Comparison of ENCODE assay signal across 21 cellular contexts in the genomic region with DNA sequence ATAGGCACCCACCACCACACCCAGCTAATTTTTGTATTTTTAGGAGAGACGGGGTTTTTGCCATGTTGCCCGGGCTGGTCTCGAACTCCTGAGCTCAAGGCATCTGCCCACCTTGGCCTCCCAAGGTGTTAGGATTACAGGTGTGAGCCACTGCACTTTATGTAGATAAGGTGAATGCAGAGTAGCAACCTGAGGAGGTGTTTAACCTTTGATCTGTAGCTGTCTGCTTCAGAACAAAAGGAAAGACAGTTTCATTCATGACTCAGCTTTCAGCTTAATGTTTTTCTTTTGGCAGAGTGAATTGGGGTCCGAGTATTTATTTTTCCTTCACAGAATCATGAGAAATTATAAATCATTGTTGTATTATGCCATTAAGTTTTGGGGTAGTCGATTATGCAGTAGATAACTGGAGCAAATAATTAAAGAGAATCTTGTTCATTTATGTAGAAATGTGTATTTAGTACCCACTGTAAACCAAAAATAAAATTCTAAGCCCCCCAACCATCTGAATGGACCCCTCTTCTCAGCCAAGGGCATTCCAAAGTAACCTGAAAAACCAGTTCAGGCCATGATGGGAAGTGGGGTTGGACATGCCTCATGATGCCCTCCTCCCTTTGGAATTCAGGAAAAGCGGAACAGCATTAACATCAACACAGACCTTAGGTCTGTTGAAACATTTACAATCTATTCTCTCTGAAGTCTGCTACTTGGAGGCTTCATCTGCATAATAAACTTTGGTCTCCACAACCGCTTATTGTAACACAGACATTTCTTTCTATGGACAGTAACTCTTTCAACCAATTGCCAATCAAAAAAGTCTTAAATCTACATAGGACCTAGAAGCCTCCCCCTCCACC. TPM values are rescaled to one million over a fixed set of nuclear protein-coding genes. Genes with fewer than 3 reads are reported as not detected.
A peak's percentile ranks its signal among the peaks of the same experiment; 100 is the strongest.
DNase-seq lines count a peak whose midpoint lies in the region; ATAC-seq, FAIRE-seq and TF ChIP-seq lines count a peak whose summit lies in the region.
"Had no signal": no experiment of that assay in that cellular context is flagged by ENCODE, and none has a peak within 500 bp of the region (broad histone marks: within the 10 kb centered on the region; RNA-seq: fewer than 3 reads in every experiment).

No MANE protein-coding gene starts in this region.

- WGBS in A549 (ENCODE audit: missing lambda C conversion rate), result 56% methylated on average over 7 of the region's 7 CpGs

- 0 out of 3 replicates have a peak overlapping the region, but pooled peaks have one; percentile 10 for H3K4me2 ChIP-seq in A549

- H3K27ac Mint-ChIP-seq in endothelial cell (ENCODE audit: unreplicated experiment) (peak overlapping the region; percentile 58), mesothelial cell of epicardium (peak overlapping the region; percentile 96)
- H3K27ac Mint-ChIP-seq in CD8-positive, alpha-beta T cell, result no peak overlapping the region
- H3K27ac Mint-ChIP-seq: activated naive CD4-positive, alpha-beta T cell treated with anti-CD3 and anti-CD28 coated beads, Interleukin-2, amount 50 U/mL, for 24 hours; CD8-positive, alpha-beta memory T cell had no signal

- no peaks in the 10 kb centered on the region for H3K36me3 ChIP-seq in HUES6 (ENCODE audit: control insufficient read depth, insufficient read depth, low read length)
- no peaks in the 10 kb centered on the region for H3K36me3 ChIP-seq in CD8-positive, alpha-beta T cell (ENCODE audit: insufficient read depth, low read length)
- H3K36me3 ChIP-seq: brain microvascular endothelial cell, left ventricle myocardium inferior, stomach had no signal

- no peak for FAIRE-seq in A549 (lab: Jason Lieb, UNC)
- FAIRE-seq: GM12891 had no signal

- H3K27ac ChIP-seq in A549 (no peak overlapping the region), HUES6 (ENCODE audit: low read depth, low read length) (peak overlapping the region; percentile 71)
- no peak overlapping the region for H3K27ac ChIP-seq in CD8-positive, alpha-beta T cell (ENCODE audit: low read depth, low read length)
- H3K27ac ChIP-seq: brain microvascular endothelial cell, dorsolateral prefrontal cortex, left ventricle myocardium inferior, stomach had no signal

- no peak for DNase-seq in A549 (ENCODE audit: low read depth in 1 of 2, low spot score in 1 of 2)
- no peak for DNase-seq in endothelial cell (ENCODE audit: low spot score)
- DNase-seq in mesothelial cell of epicardium (ENCODE audit: low spot score in 2 of 2, unreplicated experiment in 2 of 2), result no peak
- no peak for DNase-seq in CD8-positive, alpha-beta T cell
- DNase-seq in central memory CD4-positive, alpha-beta T cell, result no peak
- DNase-seq: activated CD4-positive, alpha-beta T cell treated with anti-CD3 and anti-CD28 coated beads, Interleukin-2, amount 50 U/mL, for 48 hours; activated T-cell treated with anti-CD3 and anti-CD28 coated beads, Interleukin-2, amount 50 U/mL, for 4 hours; brain microvascular endothelial cell; CD8-positive, alpha-beta memory T cell; dorsolateral prefrontal cortex; head of caudate nucleus; KBM-7; left ventricle myocardium inferior; NCI-H1092; RPMI8226; stomach had no signal

- H3K4me1 Mint-ChIP-seq in endothelial cell (ENCODE audit: unreplicated experiment) (peaks cover 8% of the 10 kb centered on the region), mesothelial cell of epicardium (peaks cover 37% of the 10 kb centered on the region)
- no peaks in the 10 kb centered on the region for H3K4me1 Mint-ChIP-seq in CD8-positive, alpha-beta T cell (ENCODE audit: low read depth)
- H3K4me1 Mint-ChIP-seq: activated naive CD4-positive, alpha-beta T cell treated with anti-CD3 and anti-CD28 coated beads, Interleukin-2, amount 50 U/mL, for 24 hours; CD8-positive, alpha-beta memory T cell had no signal

- TF ChIP-seq EP300 in A549 (IDR thresholded peaks at IDR 0.05), result no peak

- no peak for TF ChIP-seq POLR2A in A549 (IDR thresholded peaks at IDR 0.05; ENCODE audit: low read length)

- H3K9me3 Mint-ChIP-seq in endothelial cell (ENCODE audit: unreplicated experiment), result no peaks in the 10 kb centered on the region
- no peaks in the 10 kb centered on the region for H3K9me3 Mint-ChIP-seq in mesothelial cell of epicardium
- H3K9me3 Mint-ChIP-seq in CD8-positive, alpha-beta T cell, result no peaks in the 10 kb centered on the region
- H3K9me3 Mint-ChIP-seq: activated naive CD4-positive, alpha-beta T cell treated with anti-CD3 and anti-CD28 coated beads, Interleukin-2, amount 50 U/mL, for 24 hours; activated T-cell treated with anti-CD3 and anti-CD28 coated beads, Interleukin-2, amount 50 U/mL, for 4 hours; CD8-positive, alpha-beta memory T cell had no signal

- peaks cover 2% of the 10 kb centered on the region; the same call in 1 of the 3 replicates for H3K9me3 ChIP-seq in A549
- H3K9me3 ChIP-seq in HUES6 (ENCODE audit: control insufficient read depth, insufficient read depth, low read depth, low read length), result peaks cover 8% of the 10 kb centered on the region
- no peaks in the 10 kb centered on the region for H3K9me3 ChIP-seq in CD8-positive, alpha-beta T cell (ENCODE audit: low read length)
- H3K9me3 ChIP-seq: stomach had no signal

- no peaks in the 10 kb centered on the region for H3K27me3 ChIP-seq in HUES6 (ENCODE audit: control insufficient read depth, insufficient read depth, low read length)
- H3K27me3 ChIP-seq in CD8-positive, alpha-beta T cell (ENCODE audit: insufficient read depth, low read length), result no peaks in the 10 kb centered on the region
- H3K27me3 ChIP-seq: brain microvascular endothelial cell had no signal

- intact Hi-C loops in CD8-positive, alpha-beta T cell (cut with DNase I, micrococcal nuclease), result no loop called here

- ATAC-seq in A549 (no peak), GM21717 (IDR thresholded peaks at IDR 0.05; ENCODE audit: unreplicated experiment) (no peak), GM18870 (IDR thresholded peaks at IDR 0.05; ENCODE audit: unreplicated experiment) (no peak)
- no peak for ATAC-seq in CD8-positive, alpha-beta T cell
- ATAC-seq: activated T-cell treated with anti-CD3 and anti-CD28 coated beads, Interleukin-2, amount 50 U/mL, for 4 hours had no signal

- H3K4me1 ChIP-seq in A549 (peaks cover 10% of the 10 kb centered on the region; the same call in 1 of the 3 replicates), HUES6 (ENCODE audit: control insufficient read depth, insufficient read depth, low read length) (peaks cover 20% of the 10 kb centered on the region)
- H3K4me1 ChIP-seq in CD8-positive, alpha-beta T cell (ENCODE audit: insufficient read depth, low read length), result no peaks in the 10 kb centered on the region
- H3K4me1 ChIP-seq: left ventricle myocardium inferior, stomach had no signal

- no peak for TF ChIP-seq RAD21 in A549 (conservative IDR thresholded peaks at IDR 0.05 in 1 of 2, IDR thresholded peaks at IDR 0.05 in 1 of 2)

- CTCF ChIA-PET in A549 (lab: Yijun Ruan, JAX), result no interaction called here
- CTCF ChIA-PET in CD8-positive, alpha-beta T cell (lab: Charles Lee), result interaction anchor here (1.2 to 1.5 kb wide), 2 partner anchors 10 to 24 kb away, joined by 4 read pairs; partner anchors contain the start of gene STX2

- H3K4me3 Mint-ChIP-seq in endothelial cell (ENCODE audit: unreplicated experiment), result no peak overlapping the region
- H3K4me3 Mint-ChIP-seq in mesothelial cell of epicardium, result peak overlapping the region; percentile 54
- H3K4me3 Mint-ChIP-seq in CD8-positive, alpha-beta T cell, result no peak overlapping the region
- H3K4me3 Mint-ChIP-seq: activated naive CD4-positive, alpha-beta T cell treated with anti-CD3 and anti-CD28 coated beads, Interleukin-2, amount 50 U/mL, for 24 hours; activated T-cell treated with anti-CD3 and anti-CD28 coated beads, Interleukin-2, amount 50 U/mL, for 4 hours; CD8-positive, alpha-beta memory T cell had no signal

- POLR2A ChIA-PET in A549 (lab: Yijun Ruan, JAX), result no interaction called here
- POLR2A ChIA-PET in CD8-positive, alpha-beta T cell (lab: Charles Lee), result no interaction called here

- H3K36me3 Mint-ChIP-seq in endothelial cell (ENCODE audit: low read depth, unreplicated experiment), result no peaks in the 10 kb centered on the region
- H3K36me3 Mint-ChIP-seq in mesothelial cell of epicardium, result no peaks in the 10 kb centered on the region
- no peaks in the 10 kb centered on the region for H3K36me3 Mint-ChIP-seq in CD8-positive, alpha-beta T cell
- H3K36me3 Mint-ChIP-seq: activated naive CD4-positive, alpha-beta T cell treated with anti-CD3 and anti-CD28 coated beads, Interleukin-2, amount 50 U/mL, for 24 hours had no signal

- peak overlapping the region; percentile 40 for H3K9ac ChIP-seq in HUES6 (ENCODE audit: low read length)

- H3K4me3 ChIP-seq in A549 (no peak overlapping the region), HUES6 (ENCODE audit: low read depth, low read length) (peak overlapping the region; percentile 25; the same call in 1 of the 2 replicates)
- H3K4me3 ChIP-seq in CD8-positive, alpha-beta T cell (ENCODE audit: low read depth, low read length), result no peak overlapping the region
- H3K4me3 ChIP-seq: dorsolateral prefrontal cortex, left ventricle myocardium inferior, stomach had no signal

- H3K27me3 Mint-ChIP-seq in endothelial cell (ENCODE audit: unreplicated experiment), result peaks cover 6% of the 10 kb centered on the region
- peaks cover 12% of the 10 kb centered on the region for H3K27me3 Mint-ChIP-seq in mesothelial cell of epicardium (ENCODE audit: low read depth)
- H3K27me3 Mint-ChIP-seq in CD8-positive, alpha-beta T cell (ENCODE audit: low read depth), result no peaks in the 10 kb centered on the region

- TF ChIP-seq CTCF in A549 (IDR thresholded peaks at IDR 0.05) (no peak), endothelial cell (IDR thresholded peaks at IDR 0.05; ENCODE audit: unreplicated experiment) (no peak), mesothelial cell of epicardium (IDR thresholded peaks at IDR 0.05; ENCODE audit: unreplicated experiment) (no peak)
- no peak for TF ChIP-seq CTCF in CD8-positive, alpha-beta T cell (IDR thresholded peaks at IDR 0.05)

RNA-seq across cellular contexts. Expression of gene STX2, which starts 10.7 kb away (rescaled TPM):
- polyA plus RNA-seq in A549 (2011; rRNA removed), result 39.4 and 51.3 TPM in 2 replicates
- polyA plus RNA-seq in A549 (2012; cell fraction: cytosol; rRNA removed), result 20.2 and 20.4 TPM in 2 replicates
- 21.3 and 45.4 TPM in 2 replicates for polyA plus RNA-seq in A549 (2012; cell fraction: nucleus; rRNA removed)
- 25.6 to 26.9 TPM (median 26.8 TPM) in 3 replicates for polyA plus RNA-seq in A549 (2017; fragmentation: RNase III; extraction: RNeasy Plus Mini Kit Qiagen cat#74134 plus additional on column Dnase treatment)
- polyA minus RNA-seq in A549 (2011; rRNA and poly(A)+ RNA removed), result 13.9 and 14.8 TPM in 2 replicates
- total RNA-seq in endothelial cell (ENCODE audit: unreplicated experiment), result 17.4 TPM
- total RNA-seq in mesothelial cell of epicardium, result 14.0 to 17.3 TPM (median 16.7 TPM) in 3 replicates
- 10 to 100 TPM; 15.8 to 18.2 TPM for total RNA-seq in CD8-positive, alpha-beta T cell

RNA-seq across cellular contexts. Expression of gene RAN, which starts 22.1 kb away (rescaled TPM):
- polyA plus RNA-seq in A549 (2011; rRNA removed) (2,967 and 3,303 TPM in 2 replicates), A549 (2017; fragmentation: RNase III; extraction: RNeasy Plus Mini Kit Qiagen cat#74134 plus additional on column Dnase treatment) (1,859 to 1,987 TPM (median 1,941 TPM) in 3 replicates)
- polyA plus RNA-seq in A549 (2012; cell fraction: cytosol; rRNA removed), result 1,939 and 2,223 TPM in 2 replicates
- 601 and 850 TPM in 2 replicates for polyA plus RNA-seq in A549 (2012; cell fraction: nucleus; rRNA removed)
- polyA minus RNA-seq in A549 (2011; rRNA and poly(A)+ RNA removed), result 1,030 and 1,279 TPM in 2 replicates
- total RNA-seq in endothelial cell (ENCODE audit: unreplicated experiment) (685 TPM), mesothelial cell of epicardium (629 to 674 TPM (median 633 TPM) in 3 replicates)
- total RNA-seq in CD8-positive, alpha-beta T cell, result 100 to 1,000 TPM; 342 to 352 TPM
